ENCODE assay signal across 8 cellular contexts in the genomic region with DNA sequence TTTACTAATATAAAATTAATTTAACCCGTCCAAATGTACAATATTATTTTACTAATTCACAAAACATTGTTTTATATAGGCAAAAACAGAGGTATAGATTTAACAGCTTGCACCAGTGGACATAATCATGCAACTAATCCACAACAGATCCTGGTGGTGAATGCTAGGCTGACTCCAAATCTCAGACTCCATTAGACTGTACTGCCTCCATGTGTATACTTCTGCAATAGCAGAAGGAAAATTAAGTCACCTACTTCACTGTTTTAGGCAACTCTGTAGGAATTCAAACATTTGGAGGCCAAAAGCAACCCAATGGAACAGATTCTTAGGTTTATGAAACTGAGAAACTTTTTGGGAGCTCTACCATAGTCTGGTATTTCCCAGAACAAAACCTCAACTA. TPM values are rescaled to one million over a fixed set of nuclear protein-coding genes. Genes with fewer than 3 reads are reported as not detected.
A peak's percentile ranks its signal among the peaks of the same experiment; 100 is the strongest.
DNase-seq lines count a peak whose midpoint lies in the region; ATAC-seq and TF ChIP-seq lines count a peak whose summit lies in the region.

No MANE protein-coding gene starts in this region.

- peak in 2 of 3 donors; percentile 31 to 50 for DNase-seq in CD4-positive, CD25-positive, alpha-beta regulatory T cell
- DNase-seq in SW480 (ENCODE audit: low spot score) (peak; percentile 63), hepatic stellate cell (ENCODE audit: low spot score) (peak; percentile 45), type B pancreatic cell (ENCODE audit: extremely low spot score, unreplicated experiment) (no peak)

- peak; percentile 57 to 78 for ATAC-seq in CD4-positive, CD25-positive, alpha-beta regulatory T cell (ENCODE audit: low read depth in 2 of 2)
- ATAC-seq in GM18517 (IDR thresholded peaks at IDR 0.05; ENCODE audit: unreplicated experiment), result peak; percentile 80
- ATAC-seq in HG03520 (IDR thresholded peaks at IDR 0.05; ENCODE audit: unreplicated experiment), result peak; percentile 80
- ATAC-seq in HG03196 (IDR thresholded peaks at IDR 0.05; ENCODE audit: unreplicated experiment), result no peak
- ATAC-seq in HG03571 (IDR thresholded peaks at IDR 0.05; ENCODE audit: unreplicated experiment), result no peak

- H3K4me1 ChIP-seq in CD4-positive, CD25-positive, alpha-beta regulatory T cell (ENCODE audit: control insufficient read depth, insufficient read depth, low read length, poor library complexity, severe bottlenecking), result no peaks in the 10 kb centered on the region

- no peaks in the 10 kb centered on the region for H3K36me3 ChIP-seq in CD4-positive, CD25-positive, alpha-beta regulatory T cell (ENCODE audit: control insufficient read depth, insufficient read depth, low read length)

- H3K27ac Mint-ChIP-seq in CD4-positive, CD25-positive, alpha-beta regulatory T cell, result no peak overlapping the region
- no peak overlapping the region for H3K27ac Mint-ChIP-seq in type B pancreatic cell

- H3K4me3 ChIP-seq in CD4-positive, CD25-positive, alpha-beta regulatory T cell (ENCODE audit: low read depth, low read length), result no peak overlapping the region

- peak; percentile 56 for TF ChIP-seq CTCF in type B pancreatic cell (conservative IDR thresholded peaks at IDR 0.05)

- H3K27me3 ChIP-seq in CD4-positive, CD25-positive, alpha-beta regulatory T cell (ENCODE audit: control insufficient read depth, insufficient read depth, low read length), result no peaks in the 10 kb centered on the region

- no peak overlapping the region for H3K27ac ChIP-seq in CD4-positive, CD25-positive, alpha-beta regulatory T cell (ENCODE audit: insufficient read depth, low read length, poor library complexity, severe bottlenecking)

- no peaks in the 10 kb centered on the region for H3K4me1 Mint-ChIP-seq in CD4-positive, CD25-positive, alpha-beta regulatory T cell
- no peaks in the 10 kb centered on the region for H3K4me1 Mint-ChIP-seq in type B pancreatic cell (ENCODE audit: unreplicated experiment)

- H3K9me3 Mint-ChIP-seq in CD4-positive, CD25-positive, alpha-beta regulatory T cell, result peaks cover 0 to 2% (median 0%) of the 10 kb centered on the region in 7 donors
- no peaks in the 10 kb centered on the region for H3K9me3 Mint-ChIP-seq in type B pancreatic cell

- no peak overlapping the region for H3K4me3 Mint-ChIP-seq in CD4-positive, CD25-positive, alpha-beta regulatory T cell
- no peak overlapping the region for H3K4me3 Mint-ChIP-seq in type B pancreatic cell

- H3K27me3 Mint-ChIP-seq in CD4-positive, CD25-positive, alpha-beta regulatory T cell, result peaks cover 4% of the 10 kb centered on the region
- peaks cover 5% of the 10 kb centered on the region for H3K27me3 Mint-ChIP-seq in type B pancreatic cell

- H3K9me3 ChIP-seq in CD4-positive, CD25-positive, alpha-beta regulatory T cell (ENCODE audit: control insufficient read depth in 2 of 2, low read length in 2 of 2), result no peaks in the 10 kb centered on the region

- no peaks in the 10 kb centered on the region for H3K36me3 Mint-ChIP-seq in CD4-positive, CD25-positive, alpha-beta regulatory T cell
- no peaks in the 10 kb centered on the region for H3K36me3 Mint-ChIP-seq in type B pancreatic cell

RNA-seq across cellular contexts. Expression of gene RAB39A, which starts 30.0 kb away (rescaled TPM):
- total RNA-seq in CD4-positive, CD25-positive, alpha-beta regulatory T cell, result not detected
- under 1 TPM in 1 of 4 donors, not detected in 3; 0.11 TPM for polyA plus RNA-seq in CD4-positive, CD25-positive, alpha-beta regulatory T cell
- total RNA-seq in type B pancreatic cell (ENCODE audit: low replicate concordance), result 2.7 and 3.4 TPM in 2 replicates

RNA-seq across cellular contexts. Expression of gene SLC35F2, which starts 39.7 kb away (rescaled TPM):
- 10.7 TPM for total RNA-seq in CD4-positive, CD25-positive, alpha-beta regulatory T cell
- 10 to 100 TPM; 15.1 to 23.9 (median 22.4) TPM for polyA plus RNA-seq in CD4-positive, CD25-positive, alpha-beta regulatory T cell
- 9.5 and 22.0 TPM in 2 replicates for total RNA-seq in type B pancreatic cell (ENCODE audit: low replicate concordance)

Comparison
In these comparisons a context has a peak if more than half of its experiments do, and no peak if none do; other contexts are left out.
1. ATAC-seq: peak in CD4-positive, CD25-positive, alpha-beta regulatory T cell (2 of 2), GM18517 (single experiment) and HG03520 (single experiment); none in HG03196 (single experiment) and HG03571 (single experiment).